ENCODE assay signal across 1 cellular context in the genomic region with DNA sequence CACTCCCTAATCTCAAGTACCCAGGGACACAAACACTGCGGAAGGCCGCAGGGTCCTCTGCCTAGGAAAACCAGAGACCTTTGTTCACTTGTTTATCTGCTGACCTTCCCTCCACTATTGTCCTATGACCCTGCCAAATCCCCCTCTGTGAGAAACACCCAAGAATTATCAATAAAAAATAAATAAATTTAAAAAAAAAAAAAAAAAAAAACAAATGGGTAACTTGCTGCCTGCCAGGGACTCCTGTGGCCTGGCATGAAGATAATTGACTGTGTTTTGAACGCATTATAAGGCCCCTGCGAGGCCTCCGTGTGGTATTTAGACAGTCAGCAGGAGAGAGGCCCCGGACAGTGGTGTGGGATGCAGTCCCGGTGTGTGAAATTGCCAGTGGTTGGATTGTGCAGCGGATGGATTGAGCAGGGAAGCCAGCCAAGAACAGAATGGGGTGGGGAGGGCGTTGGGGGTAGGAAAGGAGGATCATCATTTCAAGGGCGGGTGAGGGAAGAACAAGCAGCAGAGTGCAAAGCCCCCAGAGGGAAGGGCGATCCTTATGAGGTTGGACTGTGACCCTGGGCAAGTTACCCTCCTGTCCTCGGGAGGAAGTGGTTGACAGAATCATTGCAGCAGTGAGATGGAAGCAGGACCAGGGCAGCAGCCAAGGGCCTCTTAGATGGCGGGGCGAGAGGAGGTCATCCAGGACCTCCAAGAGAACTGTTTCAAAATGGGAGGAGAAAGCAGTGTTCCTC.
TF ChIP-seq lines count a peak whose summit lies in the region.

No MANE protein-coding gene starts in this region.

TF ChIP-seq in H1, 55 proteins besides CTCF, POLR2A, EP300 and RAD21:
- TF ChIP-seq SRF (IDR thresholded peaks at IDR 0.05; ENCODE audit: low read depth, low read length), result no peak
